Comparison of ENCODE assay signal across 20 cellular contexts in the genomic region with DNA sequence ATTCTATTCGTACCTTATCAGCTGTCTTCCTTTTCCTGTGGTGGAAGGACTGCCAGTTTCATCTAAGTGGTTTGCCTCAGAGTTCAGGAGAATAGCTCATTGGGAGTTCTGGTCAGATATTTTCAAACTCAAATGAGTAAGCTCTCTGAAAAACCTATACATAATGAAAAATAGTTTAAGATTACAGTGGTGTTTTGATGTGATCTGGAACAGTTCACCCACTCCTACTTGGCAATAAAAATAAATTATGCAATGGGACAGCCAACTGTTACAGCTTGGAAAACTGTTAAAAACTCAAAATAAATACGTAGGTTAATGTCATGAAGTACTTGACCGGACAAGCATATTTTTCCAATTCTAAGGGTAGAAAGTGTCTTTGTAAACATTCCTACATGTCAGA.
DNase-seq lines count a peak whose midpoint lies in the region; TF ChIP-seq lines count a peak whose summit lies in the region.
"Had no signal": no experiment of that assay in that cellular context is flagged by ENCODE, and none has a peak within 500 bp of the region (broad histone marks: within the 10 kb centered on the region; RNA-seq: fewer than 3 reads in every experiment).

No MANE protein-coding gene starts in this region.

- H3K4me2 ChIP-seq in Loucy (ENCODE audit: low read depth, low read length, poor library complexity, severe bottlenecking), result peak overlapping the region; percentile 66
- H3K4me2 ChIP-seq in fibroblast of lung (ENCODE audit: extremely low read depth, insufficient read depth, low read length), result no peak overlapping the region

- no peaks in the 10 kb centered on the region for H4K20me1 ChIP-seq in Loucy (ENCODE audit: insufficient read depth, low read length, poor library complexity, severe bottlenecking)
- H4K20me1 ChIP-seq in fibroblast of lung (ENCODE audit: control insufficient read depth, extremely low read depth, insufficient read depth, low read length), result no peaks in the 10 kb centered on the region

- H3K9me2 ChIP-seq in Loucy (replicated peaks; ENCODE audit: low read depth, low read length), result no peaks in the 10 kb centered on the region

- no peak overlapping the region for H2AFZ ChIP-seq in Loucy (ENCODE audit: low read length)
- no peak overlapping the region for H2AFZ ChIP-seq in fibroblast of lung (ENCODE audit: low read length)

- peaks cover 4% of the 10 kb centered on the region; the same call in 1 of the 2 replicates for H3K36me3 Mint-ChIP-seq in HFFc6 (ENCODE audit: low read depth)
- H3K36me3 Mint-ChIP-seq: IgD-negative memory B cell had no signal

- no peak overlapping the region for H3K27ac Mint-ChIP-seq in HFFc6
- H3K27ac Mint-ChIP-seq: IgD-negative memory B cell had no signal

- H3K4me3 Mint-ChIP-seq in HFFc6, result no peak overlapping the region
- H3K4me3 Mint-ChIP-seq: IgD-negative memory B cell had no signal

- no peaks in the 10 kb centered on the region for H3K4me1 Mint-ChIP-seq in HFFc6 (ENCODE audit: low read depth)
- H3K4me1 Mint-ChIP-seq: IgD-negative memory B cell had no signal

- H3K9ac ChIP-seq in Loucy (ENCODE audit: low read depth, low read length, poor library complexity, severe bottlenecking), result peak overlapping the region; percentile 6
- no peak overlapping the region for H3K9ac ChIP-seq in fibroblast of lung (ENCODE audit: insufficient read depth, low read length)

- TF ChIP-seq CTCF in Loucy (conservative IDR thresholded peaks at IDR 0.05; ENCODE audit: low read length) (no peak), fibroblast of lung (conservative IDR thresholded peaks at IDR 0.05 in 1 of 2, IDR thresholded peaks at IDR 0.05 in 1 of 2; ENCODE audit: low read depth in 1 of 2, low read length in 2 of 2) (no peak), HFFc6 (IDR thresholded peaks at IDR 0.05) (no peak)

- H3K79me2 ChIP-seq in Loucy (ENCODE audit: insufficient read depth, low read length) (no peaks in the 10 kb centered on the region), fibroblast of lung (ENCODE audit: control insufficient read depth, insufficient read depth, low read length) (no peaks in the 10 kb centered on the region)

- H3K9me3 ChIP-seq in Loucy (ENCODE audit: insufficient read depth, low read depth, low read length), result no peaks in the 10 kb centered on the region
- H3K9me3 ChIP-seq in fibroblast of lung (ENCODE audit: control insufficient read depth, insufficient read depth, low read depth, low read length), result no peaks in the 10 kb centered on the region

- peaks cover 67% of the 10 kb centered on the region for H3K9me3 Mint-ChIP-seq in HFFc6
- H3K9me3 Mint-ChIP-seq: IgD-negative memory B cell had no signal

- H3K27ac ChIP-seq in fibroblast of lung (ENCODE audit: insufficient read depth, low read length), result peak overlapping the region; percentile 33
- H3K27ac ChIP-seq: C4-2B, SK-N-MC had no signal

- DNase-seq in fibroblast of lung (ENCODE audit: low read depth in 2 of 2), result peak in 1 of 2 donors; percentile 78
- peak; percentile 26 for DNase-seq in left kidney (ENCODE audit: low read depth, low spot score)
- peak; percentile 38 for DNase-seq in superior temporal gyrus (ENCODE audit: extremely low spot score)
- DNase-seq in HFFc6, result no peak
- DNase-seq in dedifferentiated amniotic fluid mesenchymal stem cell (ENCODE audit: extremely low spot score), result no peak
- no peak for DNase-seq in NCI-H1417 (lab: John Stamatoyannopoulos, UW)
- DNase-seq: AML-193, DND-41, H7, Karpas-422, MM.1S, NCI-H187, NCI-H226, NCI-H524, NCI-H82, SHP77 had no signal

- no peaks in the 10 kb centered on the region; the same call in 1 of the 2 replicates for H3K27me3 Mint-ChIP-seq in HFFc6 (ENCODE audit: insufficient read depth)
- H3K27me3 Mint-ChIP-seq: IgD-negative memory B cell had no signal

- 0 out of 2 replicates have a peak, but pooled peaks cover 6% of the 10 kb centered on the region for H3F3A ChIP-seq in Loucy (ENCODE audit: low read depth)

- peak overlapping the region; percentile 49 for H3K4me3 ChIP-seq in Loucy (ENCODE audit: low read length, poor library complexity, severe bottlenecking)
- peak overlapping the region in 1 of 4 experiments; percentile 5 for H3K4me3 ChIP-seq in fibroblast of lung (replicated peaks in 1 of 4; ENCODE audit: control extremely low read depth in 1 of 4, insufficient read depth in 1 of 4, low read depth in 3 of 4, low read length in 4 of 4)
- H3K4me3 ChIP-seq: SK-N-MC had no signal

- H3K4me1 ChIP-seq in Loucy (ENCODE audit: insufficient read depth, low read length, poor library complexity, severe bottlenecking), result peaks cover 46% of the 10 kb centered on the region
- peaks cover 17% of the 10 kb centered on the region for H3K4me1 ChIP-seq in fibroblast of lung (ENCODE audit: control insufficient read depth, extremely low read depth, insufficient read depth, low read length)

- H3K27me3 ChIP-seq in Loucy (ENCODE audit: insufficient read depth, low read length, poor library complexity, severe bottlenecking) (no peaks in the 10 kb centered on the region), fibroblast of lung (ENCODE audit: control insufficient read depth, insufficient read depth, low read length) (no peaks in the 10 kb centered on the region)

- H3K36me3 ChIP-seq in Loucy (ENCODE audit: insufficient read depth, low read length), result no peaks in the 10 kb centered on the region
- no peaks in the 10 kb centered on the region for H3K36me3 ChIP-seq in fibroblast of lung (ENCODE audit: control insufficient read depth, insufficient read depth, low read length)

Comparison
In these comparisons a context has a peak if more than half of its experiments do, and no peak if none do; other contexts are left out.
1. DNase-seq: peak in left kidney (single experiment) and superior temporal gyrus (single experiment); none in HFFc6 (single experiment), dedifferentiated amniotic fluid mesenchymal stem cell (single experiment) and NCI-H1417 (0 of 3).